Comparison of ENCODE assay signal across 1 cellular context in the genomic region with DNA sequence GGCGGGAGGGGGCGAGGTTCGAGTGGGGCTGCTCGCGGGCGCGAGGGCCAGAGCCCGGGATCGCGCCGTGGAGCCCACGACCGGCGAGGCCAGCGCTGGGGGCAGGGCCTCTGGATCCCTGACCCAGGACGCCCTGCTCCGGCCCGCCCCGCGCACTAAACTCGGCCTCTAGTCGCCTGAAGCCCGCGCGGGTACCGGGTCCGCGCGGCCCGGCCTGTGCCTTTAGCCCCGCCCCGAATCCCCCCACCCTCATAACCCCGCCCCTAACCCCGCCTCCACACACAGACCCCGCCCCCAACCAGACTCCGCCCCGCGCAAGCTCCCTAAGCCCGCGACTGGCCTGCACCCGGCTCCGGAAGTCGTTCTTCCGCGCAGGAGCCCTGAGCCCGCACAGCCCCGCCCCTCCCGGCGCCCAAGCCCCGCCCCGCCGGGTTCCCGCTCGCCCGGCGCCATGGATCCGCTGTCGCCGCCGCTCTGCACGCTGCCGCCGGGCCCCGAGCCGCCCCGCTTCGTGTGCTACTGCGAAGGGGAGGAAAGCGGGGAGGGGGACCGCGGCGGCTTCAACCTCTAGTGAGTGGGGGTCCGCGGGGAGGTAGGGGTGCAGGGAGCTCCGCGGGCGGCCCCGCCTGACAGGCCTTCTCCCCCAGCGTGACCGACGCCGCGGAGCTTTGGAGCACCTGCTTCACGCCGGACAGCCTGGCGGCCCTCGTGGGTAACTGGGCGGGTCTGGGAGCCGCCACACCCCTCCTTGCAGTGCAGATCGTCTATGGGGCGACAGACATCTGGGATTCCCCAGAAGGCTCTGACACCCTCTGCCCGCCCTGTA.
TF ChIP-seq lines count a peak whose summit lies in the region.

A gene with protein sequence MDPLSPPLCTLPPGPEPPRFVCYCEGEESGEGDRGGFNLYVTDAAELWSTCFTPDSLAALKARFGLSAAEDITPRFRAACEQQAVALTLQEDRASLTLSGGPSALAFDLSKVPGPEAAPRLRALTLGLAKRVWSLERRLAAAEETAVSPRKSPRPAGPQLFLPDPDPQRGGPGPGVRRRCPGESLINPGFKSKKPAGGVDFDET (plus strand): TSS at position 430 of the 826 bp plus-strand sequence. CDS start 22 bp downstream, at position 452.

TF ChIP-seq in HepG2, 621 proteins besides CTCF, POLR2A, EP300 and RAD21 (continued from another document and continues in another):
- TF ChIP-seq ZNF407 (CRISPR knock-in tag; IDR thresholded peaks at IDR 0.05; ENCODE audit: not compliant biosample characterization) (peak; percentile 84), SP4 (CRISPR knock-in tag; IDR thresholded peaks at IDR 0.05) (peak; percentile 60; the same call in 1 of the 2 replicates), DNMT3B (CRISPR knock-in tag; conservative IDR thresholded peaks at IDR 0.05) (no peak), HOXA3 (CRISPR knock-in tag; IDR thresholded peaks at IDR 0.05) (no peak), KMT2A (CRISPR knock-in tag; IDR thresholded peaks at IDR 0.05) (no peak), POLR2G (IDR thresholded peaks at IDR 0.05; ENCODE audit: low read depth, low read length) (peak; percentile 27; the same call in 1 of the 2 replicates), KDM5B (CRISPR knock-in tag; IDR thresholded peaks at IDR 0.05; ENCODE audit: borderline replicate concordance) (peak; percentile 69; the same call in 1 of the 2 replicates), BORCS8-MEF2B (CRISPR knock-in tag; IDR thresholded peaks at IDR 0.05) (peak; percentile 58; the same call in 1 of the 2 replicates), ZNF598 (CRISPR knock-in tag; IDR thresholded peaks at IDR 0.05; ENCODE audit: borderline replicate concordance) (peak; percentile 42; the same call in 1 of the 2 replicates), YEATS4 (CRISPR knock-in tag; IDR thresholded peaks at IDR 0.05; ENCODE audit: borderline replicate concordance) (peak; percentile 46; the same call in 1 of the 2 replicates), MTERF4 (CRISPR knock-in tag; IDR thresholded peaks at IDR 0.05) (0 out of 2 replicates have a peak, but pooled peaks have one; percentile 28), ZNF282 (IDR thresholded peaks at IDR 0.05; ENCODE audit: partially characterized antibody) (no peak), ZNF691 (CRISPR knock-in tag; IDR thresholded peaks at IDR 0.05; ENCODE audit: borderline replicate concordance, low read depth) (0 out of 2 replicates have a peak, but pooled peaks have one; percentile 21), ZNF446 (CRISPR knock-in tag; IDR thresholded peaks at IDR 0.05) (0 out of 2 replicates have a peak, but pooled peaks have one; percentile 69), RNF2 (conservative IDR thresholded peaks at IDR 0.05; ENCODE audit: low read depth) (peak; percentile 92), ZNF841 (CRISPR knock-in tag; IDR thresholded peaks at IDR 0.05; ENCODE audit: borderline replicate concordance) (no peak), THAP11 (CRISPR knock-in tag; IDR thresholded peaks at IDR 0.05) (0 out of 2 replicates have a peak, but pooled peaks have one; percentile 21), NCOA5 (CRISPR knock-in tag; IDR thresholded peaks at IDR 0.05) (no peak), E2F1 (CRISPR knock-in tag; IDR thresholded peaks at IDR 0.05) (0 out of 2 replicates have a peak, but pooled peaks have one; percentile 56), ZNF891 (CRISPR knock-in tag; IDR thresholded peaks at IDR 0.05) (peak; percentile 44; the same call in 1 of the 2 replicates), NFE2L1 (CRISPR knock-in tag; IDR thresholded peaks at IDR 0.05; ENCODE audit: borderline replicate concordance) (no peak), GABPB1 (CRISPR knock-in tag; IDR thresholded peaks at IDR 0.05) (peak; percentile 79), ZNF883 (CRISPR knock-in tag; IDR thresholded peaks at IDR 0.05; ENCODE audit: not compliant biosample characterization) (peak; percentile 29), ZFP36L1 (CRISPR knock-in tag; IDR thresholded peaks at IDR 0.05) (0 out of 2 replicates have a peak, but pooled peaks have one; percentile 62), MBNL3 (CRISPR knock-in tag; conservative IDR thresholded peaks at IDR 0.05) (no peak), ZBTB2 (CRISPR knock-in tag; IDR thresholded peaks at IDR 0.05; ENCODE audit: low read depth) (peak; percentile 24; the same call in 1 of the 2 replicates), MEF2D (CRISPR knock-in tag; IDR thresholded peaks at IDR 0.05) (no peak), MAZ (IDR thresholded peaks at IDR 0.05; ENCODE audit: borderline replicate concordance, low read depth, low read length) (no peak), MAZ (CRISPR knock-in tag; IDR thresholded peaks at IDR 0.05; ENCODE audit: low read depth) (peak; percentile 29; the same call in 1 of the 2 replicates), ZNF235 (CRISPR knock-in tag; IDR thresholded peaks at IDR 0.05; ENCODE audit: borderline replicate concordance) (no peak), MYC (CRISPR knock-in tag; IDR thresholded peaks at IDR 0.05; ENCODE audit: borderline replicate concordance) (peak; percentile 51), NR2C2 (CRISPR knock-in tag; IDR thresholded peaks at IDR 0.05; ENCODE audit: borderline replicate concordance) (no peak), SUZ12 (IDR thresholded peaks at IDR 0.05; ENCODE audit: low read depth, low read length) (no peak), ZNF788 (CRISPR knock-in tag; IDR thresholded peaks at IDR 0.05; ENCODE audit: borderline replicate concordance) (no peak)
- TF ChIP-seq, protein P1, sequence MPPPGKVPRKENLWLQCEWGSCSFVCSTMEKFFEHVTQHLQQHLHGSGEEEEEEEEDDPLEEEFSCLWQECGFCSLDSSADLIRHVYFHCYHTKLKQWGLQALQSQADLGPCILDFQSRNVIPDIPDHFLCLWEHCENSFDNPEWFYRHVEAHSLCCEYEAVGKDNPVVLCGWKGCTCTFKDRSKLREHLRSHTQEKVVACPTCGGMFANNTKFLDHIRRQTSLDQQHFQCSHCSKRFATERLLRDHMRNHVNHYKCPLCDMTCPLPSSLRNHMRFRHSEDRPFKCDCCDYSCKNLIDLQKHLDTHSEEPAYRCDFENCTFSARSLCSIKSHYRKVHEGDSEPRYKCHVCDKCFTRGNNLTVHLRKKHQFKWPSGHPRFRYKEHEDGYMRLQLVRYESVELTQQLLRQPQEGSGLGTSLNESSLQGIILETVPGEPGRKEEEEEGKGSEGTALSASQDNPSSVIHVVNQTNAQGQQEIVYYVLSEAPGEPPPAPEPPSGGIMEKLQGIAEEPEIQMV (CRISPR knock-in tag; IDR thresholded peaks at IDR 0.05; ENCODE audit: low read depth) = no peak
- TF ChIP-seq, protein P2, sequence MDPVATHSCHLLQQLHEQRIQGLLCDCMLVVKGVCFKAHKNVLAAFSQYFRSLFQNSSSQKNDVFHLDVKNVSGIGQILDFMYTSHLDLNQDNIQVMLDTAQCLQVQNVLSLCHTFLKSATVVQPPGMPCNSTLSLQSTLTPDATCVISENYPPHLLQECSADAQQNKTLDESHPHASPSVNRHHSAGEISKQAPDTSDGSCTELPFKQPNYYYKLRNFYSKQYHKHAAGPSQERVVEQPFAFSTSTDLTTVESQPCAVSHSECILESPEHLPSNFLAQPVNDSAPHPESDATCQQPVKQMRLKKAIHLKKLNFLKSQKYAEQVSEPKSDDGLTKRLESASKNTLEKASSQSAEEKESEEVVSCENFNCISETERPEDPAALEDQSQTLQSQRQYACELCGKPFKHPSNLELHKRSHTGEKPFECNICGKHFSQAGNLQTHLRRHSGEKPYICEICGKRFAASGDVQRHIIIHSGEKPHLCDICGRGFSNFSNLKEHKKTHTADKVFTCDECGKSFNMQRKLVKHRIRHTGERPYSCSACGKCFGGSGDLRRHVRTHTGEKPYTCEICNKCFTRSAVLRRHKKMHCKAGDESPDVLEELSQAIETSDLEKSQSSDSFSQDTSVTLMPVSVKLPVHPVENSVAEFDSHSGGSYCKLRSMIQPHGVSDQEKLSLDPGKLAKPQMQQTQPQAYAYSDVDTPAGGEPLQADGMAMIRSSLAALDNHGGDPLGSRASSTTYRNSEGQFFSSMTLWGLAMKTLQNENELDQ (CRISPR knock-in tag; IDR thresholded peaks at IDR 0.05; ENCODE audit: borderline replicate concordance) = no peak
- TF ChIP-seq, protein P3, sequence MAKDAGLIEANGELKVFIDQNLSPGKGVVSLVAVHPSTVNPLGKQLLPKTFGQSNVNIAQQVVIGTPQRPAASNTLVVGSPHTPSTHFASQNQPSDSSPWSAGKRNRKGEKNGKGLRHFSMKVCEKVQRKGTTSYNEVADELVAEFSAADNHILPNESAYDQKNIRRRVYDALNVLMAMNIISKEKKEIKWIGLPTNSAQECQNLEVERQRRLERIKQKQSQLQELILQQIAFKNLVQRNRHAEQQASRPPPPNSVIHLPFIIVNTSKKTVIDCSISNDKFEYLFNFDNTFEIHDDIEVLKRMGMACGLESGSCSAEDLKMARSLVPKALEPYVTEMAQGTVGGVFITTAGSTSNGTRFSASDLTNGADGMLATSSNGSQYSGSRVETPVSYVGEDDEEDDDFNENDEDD (CRISPR knock-in tag; IDR thresholded peaks at IDR 0.05; ENCODE audit: borderline replicate concordance) = peak; percentile 69; the same call in 1 of the 2 replicates
